Comparison of ENCODE assay signal across 15 cellular contexts in the genomic region with DNA sequence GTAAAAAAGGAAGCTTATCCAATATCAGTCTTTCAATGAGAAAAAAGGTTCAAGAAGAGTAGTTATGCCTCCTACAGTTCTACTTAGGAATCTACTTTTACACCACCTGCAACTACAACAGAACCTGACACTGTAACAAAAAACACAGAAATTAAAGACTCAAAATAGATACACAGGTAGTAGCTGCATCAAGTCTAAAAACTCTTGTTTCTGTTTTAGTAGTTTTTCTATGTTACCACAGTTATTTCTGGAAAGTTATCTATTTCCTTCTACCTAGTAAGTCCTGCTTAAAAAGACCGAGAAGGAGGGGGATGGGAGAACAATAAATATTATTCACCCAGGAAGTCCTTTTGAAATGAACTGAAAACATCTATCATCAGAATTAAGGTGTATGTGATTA. TPM values are rescaled to one million over a fixed set of nuclear protein-coding genes. Genes with fewer than 3 reads are reported as not detected.
DNase-seq lines count a peak whose midpoint lies in the region; ATAC-seq lines count a peak whose summit lies in the region.
"Had no signal": no experiment of that assay in that cellular context is flagged by ENCODE, and none has a peak within 500 bp of the region (broad histone marks: within the 10 kb centered on the region; RNA-seq: fewer than 3 reads in every experiment).

No MANE protein-coding gene starts in this region.

- H3K27me3 Mint-ChIP-seq in activated T-helper 17 cell treated with anti-CD3 and anti-CD28 coated beads, Interleukin-2, amount 50 U/mL, for 72 hours: no peaks in the 10 kb centered on the region

- H3K4me3 Mint-ChIP-seq in activated T-helper 17 cell treated with anti-CD3 and anti-CD28 coated beads, Interleukin-2, amount 50 U/mL, for 72 hours: no peak overlapping the region
- H3K4me3 Mint-ChIP-seq: mesothelial cell of epicardium had no signal

- H3K4me1 Mint-ChIP-seq in activated T-helper 17 cell treated with anti-CD3 and anti-CD28 coated beads, Interleukin-2, amount 50 U/mL, for 72 hours: peaks cover 11% of the 10 kb centered on the region

- no peak for DNase-seq in activated CD4-positive, CD25-positive, alpha-beta regulatory T cell treated with anti-CD3 and anti-CD28 coated beads, Interleukin-2, amount 50 U/mL, for 72 hours
- DNase-seq in Kasumi-1 (lab: John Stamatoyannopoulos, UW) (no peak), GF-D8 (lab: John Stamatoyannopoulos, UW) (no peak), epidermal melanocyte (ENCODE audit: insufficient read length, low spot score) (no peak)
- DNase-seq: activated naive CD4-positive, alpha-beta T cell treated with Interleukin-2 at 50 U/mL for 16 hours; Calu3; NCI-H1694; NCI-H82; ovary; stimulated activated CD4-positive, alpha-beta T cell treated with anti-CD3 and anti-CD28 coated beads, Interleukin-15, amount 100 ng/mL, for 24 hours had no signal

- peak; percentile 20 to 38 for ATAC-seq in activated CD4-positive, CD25-positive, alpha-beta regulatory T cell treated with anti-CD3 and anti-CD28 coated beads, Interleukin-2, amount 50 U/mL, for 24 hours
- ATAC-seq in GM21381 (IDR thresholded peaks at IDR 0.05; ENCODE audit: unreplicated experiment) (peak; percentile 59), HG03045 (IDR thresholded peaks at IDR 0.05; ENCODE audit: unreplicated experiment) (peak; percentile 68)
- peak; percentile 33 for ATAC-seq in activated T-helper 17 cell treated with anti-CD3 and anti-CD28 coated beads, Interleukin-2, amount 50 U/mL, for 72 hours (replicated peaks)

- no peaks in the 10 kb centered on the region for H3K9me3 Mint-ChIP-seq in activated T-helper 17 cell treated with anti-CD3 and anti-CD28 coated beads, Interleukin-2, amount 50 U/mL, for 72 hours

- H3K27ac Mint-ChIP-seq in activated T-helper 17 cell treated with anti-CD3 and anti-CD28 coated beads, Interleukin-2, amount 50 U/mL, for 72 hours: no peak overlapping the region

- peaks cover 18% of the 10 kb centered on the region for H3K36me3 Mint-ChIP-seq in activated T-helper 17 cell treated with anti-CD3 and anti-CD28 coated beads, Interleukin-2, amount 50 U/mL, for 72 hours (ENCODE audit: low read depth)

RNA-seq across cellular contexts. Expression of a gene that starts 52.5 kb away (rescaled TPM):
- 10 to 100 TPM; 24.3 to 47.4 TPM for total RNA-seq in activated T-helper 17 cell treated with anti-CD3 and anti-CD28 coated beads, Interleukin-2, amount 50 U/mL, for 72 hours
